In genomic region chr19:45164577-45165335, GRCh38 we compare ENCODE assay signal across 8 cellular contexts. TPM values are rescaled to one million over a fixed set of nuclear protein-coding genes. Genes with fewer than 3 reads are reported as not detected.
A peak's percentile ranks its signal among the peaks of the same experiment; 100 is the strongest.
DNase-seq lines count a peak whose midpoint lies in the region; ATAC-seq and TF ChIP-seq lines count a peak whose summit lies in the region.

No MANE protein-coding gene starts in this region.

- TF ChIP-seq EP300 in tibial nerve (IDR thresholded peaks at IDR 0.05), result no peak

- DNase-seq in SW480 (ENCODE audit: low spot score) (peak; percentile 81), cardiac fibroblast (ENCODE audit: low read depth in 2 of 2) (peak; percentile 67 to 85), mucosa of gallbladder (ENCODE audit: low spot score) (peak; percentile 75), tibial nerve (ENCODE audit: low spot score in 2 of 2) (no peak), D341Med (ENCODE audit: low spot score) (no peak)

- peaks cover 0 to 26% of the 10 kb centered on the region in 2 donors for H3K27me3 ChIP-seq in tibial nerve

- no peak overlapping the region for H3K27ac ChIP-seq in tibial nerve

- peaks cover 0 to 20% (median 4%) of the 10 kb centered on the region in 4 donors for H3K4me1 ChIP-seq in tibial nerve

- no peaks in the 10 kb centered on the region for H3K36me3 ChIP-seq in tibial nerve

- no peak for TF ChIP-seq POLR2A in tibial nerve (IDR thresholded peaks at IDR 0.05)

- no peak for TF ChIP-seq CTCF in cardiac fibroblast (IDR thresholded peaks at IDR 0.05; ENCODE audit: low read depth, low read length)
- TF ChIP-seq CTCF in tibial nerve (IDR thresholded peaks at IDR 0.05), result no peak

- no peak overlapping the region for H3K4me3 ChIP-seq in cardiac fibroblast (replicated peaks in 1 of 2; ENCODE audit: low read depth in 2 of 2, low read length in 2 of 2)
- no peak overlapping the region for H3K4me3 ChIP-seq in tibial nerve

- ATAC-seq in GM18867 (IDR thresholded peaks at IDR 0.05; ENCODE audit: unreplicated experiment), result peak; percentile 51
- peak; percentile 61 for ATAC-seq in HG02973 (IDR thresholded peaks at IDR 0.05; ENCODE audit: unreplicated experiment)
- ATAC-seq in GM21367 (IDR thresholded peaks at IDR 0.05; ENCODE audit: unreplicated experiment), result no peak

- no peaks in the 10 kb centered on the region for H3K9me3 ChIP-seq in tibial nerve

- WGBS in tibial nerve, 2 donors, result 19 to 20% methylated on average over 5 to 19 of the region's 27 CpGs

RNA-seq across cellular contexts. Expression of gene NKPD1, which starts 4.0 kb away (rescaled TPM):
- total RNA-seq in mucosa of gallbladder, result 0.52 TPM
- total RNA-seq in tibial nerve, result 1 to 10 TPM in 1 of 4 donors, not detected in 3; 1.2 TPM

RNA-seq across cellular contexts. Expression of gene TRAPPC6A, which starts 13.3 kb away (rescaled TPM):
- total RNA-seq in mucosa of gallbladder (26.8 TPM), tibial nerve (10 to 100 TPM; 13.5 to 52.9 (median 29.1) TPM)

RNA-seq across cellular contexts. Expression of gene BLOC1S3, which starts 13.8 kb away (rescaled TPM):
- total RNA-seq in mucosa of gallbladder, result 21.7 TPM
- total RNA-seq in tibial nerve, result 10 to 100 TPM; 12.0 to 42.0 (median 23.7) TPM

Comparison
In these comparisons a context has a peak if more than half of its experiments do, and no peak if none do; other contexts are left out.
1. DNase-seq: peak in SW480 (single experiment), cardiac fibroblast (2 of 2) and mucosa of gallbladder (single experiment); none in tibial nerve (0 of 2) and D341Med (single experiment).